In the genomic region with DNA sequence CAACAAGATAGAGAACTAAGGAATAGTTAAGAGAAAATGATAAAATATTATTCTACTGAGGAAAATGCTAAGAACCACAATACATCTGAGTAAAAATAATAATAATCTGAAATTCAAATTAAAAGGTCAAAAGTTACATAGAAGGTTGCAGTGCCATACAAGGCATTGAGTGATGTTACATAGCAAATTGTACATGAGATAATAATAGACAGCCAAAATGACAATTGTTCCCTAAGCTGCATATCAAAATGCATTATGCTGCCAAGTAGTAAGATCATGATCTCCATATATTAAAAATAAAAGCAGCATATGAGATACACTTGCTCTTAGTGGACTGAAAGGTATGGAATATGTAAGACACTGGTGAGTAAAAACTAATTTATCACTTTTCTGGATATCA, we compare ENCODE assay signal across 27 cellular contexts.
A peak's percentile ranks its signal among the peaks of the same experiment; 100 is the strongest.
DNase-seq lines count a peak whose midpoint lies in the region; TF ChIP-seq lines count a peak whose summit lies in the region.
"Had no signal": no experiment of that assay in that cellular context is flagged by ENCODE, and none has a peak within 500 bp of the region (broad histone marks: within the 10 kb centered on the region; RNA-seq: fewer than 3 reads in every experiment).

No MANE protein-coding gene starts in this region.

- no peak overlapping the region for H3K9ac ChIP-seq in neural cell (ENCODE audit: low read length)
- H3K9ac ChIP-seq: BLaER1; BLaER1 treated with 17β-estradiol and CSF1 and Interleukin-3, amounts not matched to agents 10 nM and 100 nM had no signal

- no peak overlapping the region for H2AFZ ChIP-seq in neural cell (ENCODE audit: low read depth, low read length)

- TF ChIP-seq EP300 in neural cell (conservative IDR thresholded peaks at IDR 0.05; ENCODE audit: poor library complexity, severe bottlenecking), result peak; percentile 70

- no peaks in the 10 kb centered on the region for H3K9me2 ChIP-seq in neural cell (ENCODE audit: insufficient read depth, low read length)

- no peaks in the 10 kb centered on the region for H3K79me2 ChIP-seq in neural cell (replicated peaks; ENCODE audit: insufficient read depth, low read length)

- no peak for TF ChIP-seq CTCF in neural cell (IDR thresholded peaks at IDR 0.05; ENCODE audit: poor library complexity, severe bottlenecking)

- no peak for DNase-seq in T-helper 9 cell
- DNase-seq: 8988T; ACHN; AML-193; BE2C; C1 segment of cervical spinal cord; Caco-2; Calu3; CD4-positive, alpha-beta memory T cell; CD4-positive, alpha-beta T cell; CD4-positive, CD25-positive, alpha-beta regulatory T cell; CD8-positive, alpha-beta memory T cell; CD8-positive, alpha-beta T cell; COR-L47; DMS 273 treated with DMSO at 0.1 percent for 48 hours; DMS153; DMS53; DMS79; DMS79 treated with DMSO at 0.1 percent for 48 hours; DND-41; EL had no signal

- no peaks in the 10 kb centered on the region for H3K36me3 ChIP-seq in neural cell (ENCODE audit: insufficient read depth, low read length)
- H3K36me3 ChIP-seq: BE2C; BLaER1; BLaER1 treated with 17β-estradiol and CSF1 and Interleukin-3, amounts not matched to agents 10 nM and 100 nM had no signal

- peak overlapping the region; percentile 55 for H3K27ac ChIP-seq in neural cell (ENCODE audit: low read length)
- H3K27ac ChIP-seq: 22Rv1; A549; BLaER1; BLaER1 treated with 17β-estradiol and CSF1 and Interleukin-3, amounts not matched to agents 10 nM and 100 nM; C4-2B had no signal

- H3K4me2 ChIP-seq in neural cell (ENCODE audit: low read length), result peak overlapping the region; percentile 7
- H3K4me2 ChIP-seq: A549; BLaER1; BLaER1 treated with 17β-estradiol and CSF1 and Interleukin-3, amounts not matched to agents 10 nM and 100 nM had no signal

- no peaks in the 10 kb centered on the region for H4K20me1 ChIP-seq in neural cell (ENCODE audit: insufficient read depth)
- H4K20me1 ChIP-seq: BLaER1; BLaER1 treated with 17β-estradiol and CSF1 and Interleukin-3, amounts not matched to agents 10 nM and 100 nM had no signal

- no peak for TF ChIP-seq RAD21 in neural cell (conservative IDR thresholded peaks at IDR 0.05)

- no peaks in the 10 kb centered on the region for H3K9me3 ChIP-seq in neural cell (ENCODE audit: low read length)
- H3K9me3 ChIP-seq: A549; BE2C; BLaER1; BLaER1 treated with 17β-estradiol and CSF1 and Interleukin-3, amounts not matched to agents 10 nM and 100 nM; Caco-2 had no signal

- no peaks in the 10 kb centered on the region for H3K27me3 ChIP-seq in neural cell (ENCODE audit: insufficient read depth, low read depth, low read length)
- H3K27me3 ChIP-seq: BE2C; BLaER1; BLaER1 treated with 17β-estradiol and CSF1 and Interleukin-3, amounts not matched to agents 10 nM and 100 nM had no signal

- no peak overlapping the region for H3K4me3 ChIP-seq in neural cell (ENCODE audit: low read length)
- H3K4me3 ChIP-seq: A549; BLaER1; BLaER1 treated with 17β-estradiol and CSF1 and Interleukin-3, amounts not matched to agents 10 nM and 100 nM had no signal

- no peaks in the 10 kb centered on the region for H3F3A ChIP-seq in neural cell (ENCODE audit: insufficient read depth, low read length, poor library complexity, severe bottlenecking)

TF ChIP-seq in neural cell, 6 proteins besides CTCF, POLR2A, EP300 and RAD21:
- TF ChIP-seq, protein P1, sequence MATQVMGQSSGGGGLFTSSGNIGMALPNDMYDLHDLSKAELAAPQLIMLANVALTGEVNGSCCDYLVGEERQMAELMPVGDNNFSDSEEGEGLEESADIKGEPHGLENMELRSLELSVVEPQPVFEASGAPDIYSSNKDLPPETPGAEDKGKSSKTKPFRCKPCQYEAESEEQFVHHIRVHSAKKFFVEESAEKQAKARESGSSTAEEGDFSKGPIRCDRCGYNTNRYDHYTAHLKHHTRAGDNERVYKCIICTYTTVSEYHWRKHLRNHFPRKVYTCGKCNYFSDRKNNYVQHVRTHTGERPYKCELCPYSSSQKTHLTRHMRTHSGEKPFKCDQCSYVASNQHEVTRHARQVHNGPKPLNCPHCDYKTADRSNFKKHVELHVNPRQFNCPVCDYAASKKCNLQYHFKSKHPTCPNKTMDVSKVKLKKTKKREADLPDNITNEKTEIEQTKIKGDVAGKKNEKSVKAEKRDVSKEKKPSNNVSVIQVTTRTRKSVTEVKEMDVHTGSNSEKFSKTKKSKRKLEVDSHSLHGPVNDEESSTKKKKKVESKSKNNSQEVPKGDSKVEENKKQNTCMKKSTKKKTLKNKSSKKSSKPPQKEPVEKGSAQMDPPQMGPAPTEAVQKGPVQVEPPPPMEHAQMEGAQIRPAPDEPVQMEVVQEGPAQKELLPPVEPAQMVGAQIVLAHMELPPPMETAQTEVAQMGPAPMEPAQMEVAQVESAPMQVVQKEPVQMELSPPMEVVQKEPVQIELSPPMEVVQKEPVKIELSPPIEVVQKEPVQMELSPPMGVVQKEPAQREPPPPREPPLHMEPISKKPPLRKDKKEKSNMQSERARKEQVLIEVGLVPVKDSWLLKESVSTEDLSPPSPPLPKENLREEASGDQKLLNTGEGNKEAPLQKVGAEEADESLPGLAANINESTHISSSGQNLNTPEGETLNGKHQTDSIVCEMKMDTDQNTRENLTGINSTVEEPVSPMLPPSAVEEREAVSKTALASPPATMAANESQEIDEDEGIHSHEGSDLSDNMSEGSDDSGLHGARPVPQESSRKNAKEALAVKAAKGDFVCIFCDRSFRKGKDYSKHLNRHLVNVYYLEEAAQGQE (IDR thresholded peaks at IDR 0.05; ENCODE audit: borderline replicate concordance), result no peak
- TF ChIP-seq POLR2AphosphoS5 (IDR thresholded peaks at IDR 0.05), result peak; percentile 50
